ENCODE assay signal across 8 cellular contexts in the genomic region with DNA sequence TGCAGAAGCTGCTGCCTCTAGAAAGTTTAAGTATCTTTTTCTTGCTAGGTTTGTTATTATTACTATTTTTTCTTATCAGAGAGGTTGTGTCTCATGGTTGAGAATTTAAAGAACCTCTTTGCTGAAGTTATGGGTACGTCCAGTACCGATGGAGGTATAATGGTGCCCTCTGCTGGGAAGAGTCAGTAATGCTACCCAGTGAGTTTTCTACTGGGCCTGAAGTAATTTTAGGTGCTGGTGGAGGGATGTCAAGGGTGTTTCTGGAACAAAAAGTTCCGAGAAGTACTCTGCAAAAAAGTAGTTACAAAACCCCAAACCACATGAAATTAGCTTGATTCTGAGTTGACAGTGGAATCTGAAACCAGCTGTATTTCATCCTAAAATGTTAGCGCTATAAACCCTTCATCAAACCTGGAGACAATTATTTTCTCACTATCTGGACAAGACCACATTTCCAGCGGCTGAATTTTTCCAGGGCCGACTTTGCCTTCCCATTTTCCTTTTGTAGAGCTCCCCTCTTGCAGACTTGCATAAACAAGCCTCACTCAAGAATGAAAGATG.
A peak's percentile ranks its signal among the peaks of the same experiment; 100 is the strongest.
DNase-seq lines count a peak whose midpoint lies in the region; ATAC-seq, FAIRE-seq and TF ChIP-seq lines count a peak whose summit lies in the region.

No MANE protein-coding gene starts in this region.

- H3K79me2 ChIP-seq in GM12878 (ENCODE audit: control insufficient read depth, insufficient read depth, low read length), result no peaks in the 10 kb centered on the region

- peak; percentile 66 for TF ChIP-seq CTCF in A549 (IDR thresholded peaks at IDR 0.05)
- TF ChIP-seq CTCF in GM12878 (IDR thresholded peaks at IDR 0.05 in 2 of 3, conservative IDR thresholded peaks at IDR 0.05 in 1 of 3; ENCODE audit: control insufficient read depth in 2 of 3, extremely low read depth in 1 of 3, insufficient read depth in 1 of 3, low read depth in 3 of 3, low read length in 3 of 3), result peak; percentile 73 to 78 (median 76)

- H3K27ac ChIP-seq in A549 (0 out of 6 replicates have a peak overlapping the region, but pooled peaks of 1 of the 2 experiments have one; percentile 20), GM12878 (ENCODE audit: control insufficient read depth, insufficient read depth) (no peak overlapping the region), iPS DF 6.9 (ENCODE audit: low read length) (no peak overlapping the region)

- FAIRE-seq in A549 (lab: Jason Lieb, UNC) (peak; percentile 94), GM12878 (lab: Jason Lieb, UNC) (peak; percentile 62)

- no TSS peak for BruUV-seq in GM12878 (replicated peaks; lab: Mats Ljungman, UMichigan)

- H3K9me3 ChIP-seq in A549, result no peaks in the 10 kb centered on the region
- no peaks in the 10 kb centered on the region for H3K9me3 ChIP-seq in GM12878 (replicated peaks; ENCODE audit: control insufficient read depth, insufficient read depth, low read length)
- H3K9me3 ChIP-seq in iPS DF 6.9 (ENCODE audit: control insufficient read depth, insufficient read depth, low read length), result no peaks in the 10 kb centered on the region

- TF ChIP-seq RAD21 in A549 (conservative IDR thresholded peaks at IDR 0.05 in 1 of 2, IDR thresholded peaks at IDR 0.05 in 1 of 2) (peak; percentile 76 to 77), GM12878 (IDR thresholded peaks at IDR 0.05; ENCODE audit: insufficient read depth, low read depth, low read length) (peak; percentile 74)

- intact Hi-C loops in GM12878 (cut with micrococcal nuclease; ENCODE audit: unreplicated experiment), result loop anchor here (1.0 to 2.0 kb wide), 2 partner anchors 414 to 534 kb away; no protein-coding TSS in a partner anchor

- H3K36me3 ChIP-seq in GM12878 (ENCODE audit: control insufficient read depth in 2 of 2, insufficient read depth in 2 of 2, low read length in 1 of 2) (no peaks in the 10 kb centered on the region), iPS DF 6.9 (ENCODE audit: control insufficient read depth, insufficient read depth, low read length) (no peaks in the 10 kb centered on the region)

- CTCF ChIA-PET in A549 (lab: Yijun Ruan, JAX), result interaction anchor here (0.6 to 5.4 kb wide), 33 partner anchors 9 to 536 kb away, joined by 3 to 58 read pairs (median 4); no protein-coding TSS in a partner anchor
- CTCF ChIA-PET in GM12878 (lab: Yijun Ruan, JAX), result interaction anchor here (0.7 to 5.6 kb wide), 20 partner anchors 8 to 735 kb away, joined by 3 to 117 read pairs (median 4); no protein-coding TSS in a partner anchor

- ATAC-seq in A549 (peak; percentile 83 to 88; a peak in 5 of 6 replicates), HG02970 (IDR thresholded peaks at IDR 0.05; ENCODE audit: low FRiP score, unreplicated experiment) (peak; percentile 88), GM12878 (peak; percentile 82)

- 21% methylated on average over 6 of the region's 6 CpGs for WGBS in A549 (ENCODE audit: missing lambda C conversion rate)
- WGBS in GM12878 (ENCODE audit: insufficient coverage, insufficient replicate concordance, low lambda C conversion rate, missing lambda C conversion rate), result 17% methylated on average over 6 of the region's 6 CpGs
- no CpG with 5 or more reads among the region's 6 CpGs for WGBS in iPS DF 6.9 (ENCODE audit: insufficient coverage, insufficient read length)

- peaks cover 0 to 2% of the 10 kb centered on the region in 2 experiments; a peak in 1 of 4 replicates for H3K27me3 ChIP-seq in GM12878 (replicated peaks in 1 of 2; ENCODE audit: control insufficient read depth in 2 of 2, insufficient read depth in 2 of 2, low read length in 1 of 2)
- H3K27me3 ChIP-seq in iPS DF 6.9 (ENCODE audit: control insufficient read depth, insufficient read depth, low read length), result no peaks in the 10 kb centered on the region

- no peak for TF ChIP-seq POLR2A in A549 (IDR thresholded peaks at IDR 0.05; ENCODE audit: low read length)
- TF ChIP-seq POLR2A in GM12878 (IDR thresholded peaks at IDR 0.05; ENCODE audit: low read depth, low read length), result no peak

- H3K4me3 ChIP-seq in A549 (no peak overlapping the region), GM12878 (no peak overlapping the region), iPS DF 6.9 (ENCODE audit: low read length) (no peak overlapping the region)

- in situ Hi-C loops in GM12878 (cut with MboI), result loop anchor here (5.0 kb wide), 1 partner anchor 536 kb away; no protein-coding TSS in a partner anchor

- H4K20me1 ChIP-seq in GM12878 (ENCODE audit: control insufficient read depth, insufficient read depth), result no peaks in the 10 kb centered on the region

- H2AFZ ChIP-seq in GM12878 (ENCODE audit: control insufficient read depth, low read depth, low read length), result no peak overlapping the region

- H3K4me1 ChIP-seq in A549 (no peaks in the 10 kb centered on the region; the same call in 2 of the 3 replicates), GM12878 (ENCODE audit: control insufficient read depth, insufficient read depth, low read length) (no peaks in the 10 kb centered on the region), iPS DF 6.9 (ENCODE audit: control insufficient read depth, insufficient read depth, low read length) (no peaks in the 10 kb centered on the region)

- RAD21 ChIA-PET in GM12878 (lab: Charles Lee; ENCODE audit: unreplicated experiment), result interaction anchor here (1.3 to 1.7 kb wide), 2 partner anchors 532 to 534 kb away, joined by 3 to 4 read pairs; no protein-coding TSS in a partner anchor

- H3K9ac ChIP-seq in GM12878 (ENCODE audit: control insufficient read depth, insufficient read depth, low read length), result no peak overlapping the region

- DNase-seq in A549 (ENCODE audit: low read depth in 1 of 2, low spot score in 1 of 2) (peak; percentile 47 to 51), ELR (ENCODE audit: low read depth) (peak; percentile 55), OCI-M1 (lab: John Stamatoyannopoulos, UW) (peak; percentile 60), GM12878 (ENCODE audit: low read depth, low spot score) (no peak), iPS DF 6.9 (ENCODE audit: low read depth, low spot score) (peak; percentile 54), NCI-H187 (lab: John Stamatoyannopoulos, UW) (no peak)
- peak; percentile 44 for DNase-seq in stimulated activated CD4-positive, alpha-beta T cell treated with anti-CD3 and anti-CD28 coated beads, Interleukin-15, amount 100 ng/mL, for 24 hours

- TF ChIP-seq EP300 in A549 (IDR thresholded peaks at IDR 0.05), result no peak
- no peak for TF ChIP-seq EP300 in GM12878 (IDR thresholded peaks at IDR 0.05; ENCODE audit: borderline replicate concordance in 1 of 2, control insufficient read depth in 1 of 2, low read depth in 2 of 2, low read length in 2 of 2)

- POLR2A ChIA-PET in A549 (lab: Yijun Ruan, JAX) (no interaction called here), GM12878 (lab: Charles Lee) (no interaction called here)

- H3K4me2 ChIP-seq in A549 (peak overlapping the region; percentile 18; the same call in 1 of the 3 replicates), GM12878 (ENCODE audit: control insufficient read depth, insufficient read depth) (no peak overlapping the region)

- SMC1A ChIA-PET in GM12878 (lab: Charles Lee; ENCODE audit: uncharacterized antibody, unreplicated experiment), result interaction anchor here (0.7 to 3.7 kb wide), 8 partner anchors 8 to 534 kb away, joined by 3 to 41 read pairs (median 4); no protein-coding TSS in a partner anchor

TF ChIP-seq in A549, 52 proteins besides CTCF, POLR2A, EP300 and RAD21:
- TF ChIP-seq E2F6 (IDR thresholded peaks at IDR 0.05; ENCODE audit: borderline replicate concordance, low read depth), result no peak
- TF ChIP-seq SMC3 (IDR thresholded peaks at IDR 0.05), result peak; percentile 75

TF ChIP-seq in GM12878, 131 proteins besides CTCF, POLR2A, EP300 and RAD21:
- TF ChIP-seq, protein P1, sequence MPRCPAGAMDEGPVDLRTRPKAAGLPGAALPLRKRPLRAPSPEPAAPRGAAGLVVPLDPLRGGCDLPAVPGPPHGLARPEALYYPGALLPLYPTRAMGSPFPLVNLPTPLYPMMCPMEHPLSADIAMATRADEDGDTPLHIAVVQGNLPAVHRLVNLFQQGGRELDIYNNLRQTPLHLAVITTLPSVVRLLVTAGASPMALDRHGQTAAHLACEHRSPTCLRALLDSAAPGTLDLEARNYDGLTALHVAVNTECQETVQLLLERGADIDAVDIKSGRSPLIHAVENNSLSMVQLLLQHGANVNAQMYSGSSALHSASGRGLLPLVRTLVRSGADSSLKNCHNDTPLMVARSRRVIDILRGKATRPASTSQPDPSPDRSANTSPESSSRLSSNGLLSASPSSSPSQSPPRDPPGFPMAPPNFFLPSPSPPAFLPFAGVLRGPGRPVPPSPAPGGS (IDR thresholded peaks at IDR 0.05; ENCODE audit: borderline replicate concordance, insufficient read depth, low read depth, low read length, poor library complexity, severe bottlenecking), result no peak
- TF ChIP-seq SMC3 (IDR thresholded peaks at IDR 0.05; ENCODE audit: borderline replicate concordance, low read length) (peak; percentile 71; the same call in 1 of the 2 replicates), YY1 (IDR thresholded peaks at IDR 0.05; ENCODE audit: low read depth, low read length) (0 out of 2 replicates have a peak, but pooled peaks have one; percentile 16), HDGF (IDR thresholded peaks at IDR 0.05) (no peak), ETV6 (conservative IDR thresholded peaks at IDR 0.05 in 1 of 2, IDR thresholded peaks at IDR 0.05 in 1 of 2; ENCODE audit: borderline replicate concordance in 1 of 2, low read depth in 1 of 2) (no peak), MTA2 (IDR thresholded peaks at IDR 0.05; ENCODE audit: low read depth) (no peak), E2F8 (IDR thresholded peaks at IDR 0.05; ENCODE audit: low read depth, partially characterized antibody) (no peak), ZNF622 (IDR thresholded peaks at IDR 0.05) (no peak), EED (IDR thresholded peaks at IDR 0.05; ENCODE audit: low read depth) (no peak), FOXM1 (IDR thresholded peaks at IDR 0.05; ENCODE audit: low read depth, low read length) (no peak)
TF ChIP-seq in GM12878: peak in this region for 2.

Comparison
In these comparisons a context has a peak if more than half of its experiments do, and no peak if none do; other contexts are left out.
1. DNase-seq: peak in A549 (2 of 2), ELR (single experiment), OCI-M1 (single experiment), iPS DF 6.9 (single experiment) and stimulated activated CD4-positive, alpha-beta T cell treated with anti-CD3 and anti-CD28 coated beads, Interleukin-15, amount 100 ng/mL, for 24 hours (single experiment); none in GM12878 (single experiment) and NCI-H187 (0 of 2).
2. Of the 24 proteins assayed by ChIP-seq in both GM12878 and A549: peak only in GM12878: none; only in A549: none; in both: CTCF, RAD21 and SMC3; in neither: 21.
3. Peak in every context shown above with its lines, with median percentiles within 50 percentile points of each other: ATAC-seq.